In the genomic region with DNA sequence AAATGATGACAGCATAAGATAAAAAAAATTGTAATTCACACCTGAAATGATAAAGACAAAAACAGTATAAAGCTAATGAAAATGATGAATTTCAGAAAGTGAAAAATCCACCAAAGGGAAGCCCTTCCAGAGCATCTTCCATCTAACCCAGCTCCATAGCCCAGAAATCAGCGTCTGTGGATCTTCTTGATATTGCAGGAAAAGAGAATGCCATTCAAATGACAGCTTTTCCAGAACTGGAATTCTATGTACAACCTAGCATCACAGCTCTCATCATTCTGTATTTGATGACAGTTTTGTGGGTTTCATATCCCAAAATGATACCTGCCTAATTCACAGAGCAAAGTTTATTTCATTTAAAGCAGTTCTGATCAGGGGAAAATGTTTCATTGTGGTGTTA, we compare ENCODE assay signal across 26 cellular contexts.
DNase-seq lines count a peak whose midpoint lies in the region; ATAC-seq, FAIRE-seq and TF ChIP-seq lines count a peak whose summit lies in the region.
"Had no signal": no experiment of that assay in that cellular context is flagged by ENCODE, and none has a peak within 500 bp of the region (broad histone marks: within the 10 kb centered on the region; RNA-seq: fewer than 3 reads in every experiment).

No MANE protein-coding gene starts in this region.

- H3K4me2 ChIP-seq in HepG2 (ENCODE audit: low read depth, low read length) = no peak overlapping the region
- H3K4me2 ChIP-seq: BLaER1 treated with 17β-estradiol and CSF1 and Interleukin-3, amounts not matched to agents 10 nM and 100 nM had no signal

- 33% methylated on average over 1 of the region's 1 CpG for WGBS in HepG2 (ENCODE audit: low lambda C conversion rate)
- WGBS in right lobe of liver (ENCODE audit: insufficient coverage, low coverage, low lambda C conversion rate, missing lambda C conversion rate) = 100% methylated on average over 1 of the region's 1 CpG

- ATAC-seq in HepG2 = no peak
- no peak for ATAC-seq in right lobe of liver
- no peak for ATAC-seq in GM18502 (IDR thresholded peaks at IDR 0.05; ENCODE audit: poor library complexity, unreplicated experiment)
- ATAC-seq in natural killer cell treated with Interleukin-12 subunit alpha and Interleukin-12 subunit beta and Interleukin-15 and Interleukin-18, amount 100 ng/mL, for 72 hours = no peak

- peaks cover 0 to 2% of the 10 kb centered on the region in 2 donors for H3K27me3 Mint-ChIP-seq in natural killer cell treated with Interleukin-12 subunit alpha and Interleukin-12 subunit beta and Interleukin-15 and Interleukin-18, amount 100 ng/mL, for 72 hours
- H3K27me3 Mint-ChIP-seq: CD4-positive, alpha-beta T cell; CD8-positive, alpha-beta memory T cell had no signal

- H3K27me3 ChIP-seq in HepG2 (ENCODE audit: control insufficient read depth in 1 of 2, insufficient read depth in 2 of 2, low read length in 2 of 2) = no peaks in the 10 kb centered on the region
- no peaks in the 10 kb centered on the region for H3K27me3 ChIP-seq in right lobe of liver
- H3K27me3 ChIP-seq: BE2C; BLaER1 treated with 17β-estradiol and CSF1 and Interleukin-3, amounts not matched to agents 10 nM and 100 nM had no signal

- CTCF ChIA-PET in HepG2 (lab: Yijun Ruan, JAX; ENCODE audit: low intra/inter-chr PET ratio, low total read pairs) = no interaction called here

- in situ Hi-C loops in HepG2 (cut with HindIII; ENCODE audit: extremely low pct_ligation_motif_present, low pct_unique_long_range_greater_than_20kb) = no loop called here

- no peak for FAIRE-seq in HepG2 (lab: Jason Lieb, UNC)
- FAIRE-seq: A204.1, D721Med, G401.6, GM12892, GM19239, H1 had no signal

- H3K4me3 ChIP-seq in HepG2 (replicated peaks in 1 of 3; ENCODE audit: insufficient read depth in 1 of 3, low read depth in 2 of 3, low read length in 3 of 3) (no peak overlapping the region), right lobe of liver (no peak overlapping the region)
- H3K4me3 ChIP-seq: BLaER1 treated with 17β-estradiol and CSF1 and Interleukin-3, amounts not matched to agents 10 nM and 100 nM; GM23248 had no signal

- no peak overlapping the region for H3K27ac ChIP-seq in HepG2 (ENCODE audit: extremely low read length, insufficient read depth, low read length)
- H3K27ac ChIP-seq in right lobe of liver = no peak overlapping the region
- H3K27ac ChIP-seq: 22Rv1; BLaER1 treated with 17β-estradiol and CSF1 and Interleukin-3, amounts not matched to agents 10 nM and 100 nM; GM23248 had no signal

- no peak overlapping the region for H3K27ac Mint-ChIP-seq in natural killer cell treated with Interleukin-12 subunit alpha and Interleukin-12 subunit beta and Interleukin-15 and Interleukin-18, amount 100 ng/mL, for 72 hours
- H3K27ac Mint-ChIP-seq: CD14-positive monocyte; CD4-positive, alpha-beta T cell; CD8-positive, alpha-beta memory T cell had no signal

- H3K79me2 ChIP-seq in HepG2 (ENCODE audit: insufficient read depth, low read length) = no peaks in the 10 kb centered on the region

- no peak overlapping the region for H2AFZ ChIP-seq in HepG2 (ENCODE audit: low read length)
- H2AFZ ChIP-seq: GM23248 had no signal

- TF ChIP-seq CTCF in HepG2 (CRISPR knock-in tag; IDR thresholded peaks at IDR 0.05) (no peak), right lobe of liver (IDR thresholded peaks at IDR 0.05) (no peak)

- no peak overlapping the region for H3K9ac ChIP-seq in HepG2 (ENCODE audit: insufficient read depth, low read depth, low read length)
- H3K9ac ChIP-seq: BLaER1 treated with 17β-estradiol and CSF1 and Interleukin-3, amounts not matched to agents 10 nM and 100 nM; GM23248 had no signal

- POLR2A ChIA-PET in HepG2 (lab: Yijun Ruan, JAX) = no interaction called here

- peaks cover 17% of the 10 kb centered on the region for H3K9me3 Mint-ChIP-seq in natural killer cell treated with Interleukin-12 subunit alpha and Interleukin-12 subunit beta and Interleukin-15 and Interleukin-18, amount 100 ng/mL, for 72 hours

- H3K36me3 ChIP-seq in HepG2 (replicated peaks in 1 of 2; ENCODE audit: control insufficient read depth in 1 of 2, insufficient read depth in 2 of 2, low read length in 2 of 2) (no peaks in the 10 kb centered on the region), right lobe of liver (no peaks in the 10 kb centered on the region)
- H3K36me3 ChIP-seq: BE2C; BLaER1 treated with 17β-estradiol and CSF1 and Interleukin-3, amounts not matched to agents 10 nM and 100 nM had no signal

- no peaks in the 10 kb centered on the region for H4K20me1 ChIP-seq in HepG2 (ENCODE audit: insufficient read depth, low read length)
- H4K20me1 ChIP-seq: BLaER1 treated with 17β-estradiol and CSF1 and Interleukin-3, amounts not matched to agents 10 nM and 100 nM had no signal

- no peak for TF ChIP-seq POLR2A in HepG2 (IDR thresholded peaks at IDR 0.05; ENCODE audit: insufficient read depth in 1 of 2, low read depth in 2 of 2, low read length in 2 of 2)
- no peak for TF ChIP-seq POLR2A in right lobe of liver (IDR thresholded peaks at IDR 0.05)

- intact Hi-C loops in HepG2 (cut with micrococcal nuclease; ENCODE audit: unreplicated experiment) (no loop called here), right lobe of liver (cut with DNase I) (no loop called here)

- no peaks in the 10 kb centered on the region for H3K4me1 ChIP-seq in HepG2 (ENCODE audit: insufficient read depth, low read length)
- no peaks in the 10 kb centered on the region for H3K4me1 ChIP-seq in right lobe of liver
- H3K4me1 ChIP-seq: BE2C had no signal

- BruUV-seq in HepG2 (replicated peaks; lab: Mats Ljungman, UMichigan) = no TSS peak

- DNase-seq in DMS53 (lab: John Stamatoyannopoulos, UW) = peak; percentile 1
- no peak for DNase-seq in DMS53 treated with DMSO at 0.1 percent for 48 hours (lab: John Stamatoyannopoulos, UW; ENCODE audit: unreplicated experiment)
- peak; percentile 4 for DNase-seq in NCI-H748 (lab: John Stamatoyannopoulos, UW; ENCODE audit: unreplicated experiment)
- no peak for DNase-seq in NCI-H748 treated with DMSO at 0.1 percent for 48 hours (lab: John Stamatoyannopoulos, UW)
- no peak for DNase-seq in HepG2 (ENCODE audit: low spot score)
- DNase-seq in right lobe of liver = no peak
- DNase-seq in natural killer cell treated with Interleukin-12 subunit alpha and Interleukin-12 subunit beta and Interleukin-15 and Interleukin-18, amount 100 ng/mL, for 72 hours (ENCODE audit: low spot score) = no peak
- DNase-seq: AML-193; BE2C; CD4-positive, alpha-beta T cell; CD8-positive, alpha-beta memory T cell; DMS 273 treated with DMSO at 0.1 percent for 48 hours; DND-41; GM23248; H7; HCEC 1CT had no signal

- TF ChIP-seq RAD21 in HepG2 (CRISPR knock-in tag; IDR thresholded peaks at IDR 0.05) = no peak

- no peaks in the 10 kb centered on the region for H3K36me3 Mint-ChIP-seq in natural killer cell treated with Interleukin-12 subunit alpha and Interleukin-12 subunit beta and Interleukin-15 and Interleukin-18, amount 100 ng/mL, for 72 hours
- H3K36me3 Mint-ChIP-seq: CD14-positive monocyte had no signal

- H3K9me3 ChIP-seq in HepG2 (ENCODE audit: low read length) (no peaks in the 10 kb centered on the region), right lobe of liver (no peaks in the 10 kb centered on the region)
- H3K9me3 ChIP-seq: BE2C had no signal

- TF ChIP-seq EP300 in HepG2 (IDR thresholded peaks at IDR 0.05; ENCODE audit: low read depth in 2 of 2, low read length in 2 of 2) (no peak), HepG2 (CRISPR knock-in tag; IDR thresholded peaks at IDR 0.05; ENCODE audit: borderline replicate concordance) (no peak)

- peaks cover 0 to 6% of the 10 kb centered on the region in 2 donors for H3K4me1 Mint-ChIP-seq in natural killer cell treated with Interleukin-12 subunit alpha and Interleukin-12 subunit beta and Interleukin-15 and Interleukin-18, amount 100 ng/mL, for 72 hours (ENCODE audit: low read depth in 2 of 2)
- H3K4me1 Mint-ChIP-seq: CD8-positive, alpha-beta memory T cell had no signal

- no peak overlapping the region for H3K4me3 Mint-ChIP-seq in natural killer cell treated with Interleukin-12 subunit alpha and Interleukin-12 subunit beta and Interleukin-15 and Interleukin-18, amount 100 ng/mL, for 72 hours
- H3K4me3 Mint-ChIP-seq: CD14-positive monocyte; CD4-positive, alpha-beta T cell; CD8-positive, alpha-beta memory T cell had no signal

TF ChIP-seq in HepG2, 621 proteins besides CTCF, POLR2A, EP300 and RAD21:
- TF ChIP-seq RBAK (CRISPR knock-in tag; IDR thresholded peaks at IDR 0.05) (no peak), ZNF317 (CRISPR knock-in tag; IDR thresholded peaks at IDR 0.05) (peak; percentile 98)
- TF ChIP-seq, protein P1, sequence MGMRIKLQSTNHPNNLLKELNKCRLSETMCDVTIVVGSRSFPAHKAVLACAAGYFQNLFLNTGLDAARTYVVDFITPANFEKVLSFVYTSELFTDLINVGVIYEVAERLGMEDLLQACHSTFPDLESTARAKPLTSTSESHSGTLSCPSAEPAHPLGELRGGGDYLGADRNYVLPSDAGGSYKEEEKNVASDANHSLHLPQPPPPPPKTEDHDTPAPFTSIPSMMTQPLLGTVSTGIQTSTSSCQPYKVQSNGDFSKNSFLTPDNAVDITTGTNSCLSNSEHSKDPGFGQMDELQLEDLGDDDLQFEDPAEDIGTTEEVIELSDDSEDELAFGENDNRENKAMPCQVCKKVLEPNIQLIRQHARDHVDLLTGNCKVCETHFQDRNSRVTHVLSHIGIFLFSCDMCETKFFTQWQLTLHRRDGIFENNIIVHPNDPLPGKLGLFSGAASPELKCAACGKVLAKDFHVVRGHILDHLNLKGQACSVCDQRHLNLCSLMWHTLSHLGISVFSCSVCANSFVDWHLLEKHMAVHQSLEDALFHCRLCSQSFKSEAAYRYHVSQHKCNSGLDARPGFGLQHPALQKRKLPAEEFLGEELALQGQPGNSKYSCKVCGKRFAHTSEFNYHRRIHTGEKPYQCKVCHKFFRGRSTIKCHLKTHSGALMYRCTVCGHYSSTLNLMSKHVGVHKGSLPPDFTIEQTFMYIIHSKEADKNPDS (CRISPR knock-in tag; IDR thresholded peaks at IDR 0.05) = no peak
- TF ChIP-seq, protein P2, sequence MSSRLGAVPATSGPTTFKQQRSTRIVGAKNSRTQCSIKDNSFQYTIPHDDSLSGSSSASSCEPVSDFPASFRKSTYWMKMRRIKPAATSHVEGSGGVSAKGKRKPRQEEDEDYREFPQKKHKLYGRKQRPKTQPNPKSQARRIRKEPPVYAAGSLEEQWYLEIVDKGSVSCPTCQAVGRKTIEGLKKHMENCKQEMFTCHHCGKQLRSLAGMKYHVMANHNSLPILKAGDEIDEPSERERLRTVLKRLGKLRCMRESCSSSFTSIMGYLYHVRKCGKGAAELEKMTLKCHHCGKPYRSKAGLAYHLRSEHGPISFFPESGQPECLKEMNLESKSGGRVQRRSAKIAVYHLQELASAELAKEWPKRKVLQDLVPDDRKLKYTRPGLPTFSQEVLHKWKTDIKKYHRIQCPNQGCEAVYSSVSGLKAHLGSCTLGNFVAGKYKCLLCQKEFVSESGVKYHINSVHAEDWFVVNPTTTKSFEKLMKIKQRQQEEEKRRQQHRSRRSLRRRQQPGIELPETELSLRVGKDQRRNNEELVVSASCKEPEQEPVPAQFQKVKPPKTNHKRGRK (CRISPR knock-in tag; IDR thresholded peaks at IDR 0.05) = no peak

Comparison
In these comparisons a context has a peak if more than half of its experiments do, and no peak if none do; other contexts are left out.
1. DNase-seq: peak in DMS53 (single experiment) and NCI-H748 (single experiment); none in DMS53 treated with DMSO at 0.1 percent for 48 hours (single experiment), NCI-H748 treated with DMSO at 0.1 percent for 48 hours (single experiment), HepG2 (single experiment), right lobe of liver (0 of 3) and natural killer cell treated with Interleukin-12 subunit alpha and Interleukin-12 subunit beta and Interleukin-15 and Interleukin-18, amount 100 ng/mL, for 72 hours (single experiment).